ENCODE assay signal across 16 cellular contexts in genomic region chr1:21900766-21901472, GRCh38. TPM values are rescaled to one million over a fixed set of nuclear protein-coding genes. Genes with fewer than 3 reads are reported as not detected.
DNase-seq lines count a peak whose midpoint lies in the region; ATAC-seq and TF ChIP-seq lines count a peak whose summit lies in the region.
"Had no signal": no experiment of that assay in that cellular context is flagged by ENCODE, and none has a peak within 500 bp of the region (broad histone marks: within the 10 kb centered on the region; RNA-seq: fewer than 3 reads in every experiment).

No MANE protein-coding gene starts in this region.

- DNase-seq in colonic mucosa = no peak
- DNase-seq in mesenchymal stem cell = no peak
- no peak for DNase-seq in stimulated activated CD4-positive, alpha-beta T cell treated with anti-CD3 and anti-CD28 coated beads, Interleukin-1b, Interleukin-23, amount 100 ng/mL, for 48 hours
- no peak for DNase-seq in SKM-1 treated with dmso at 0.1 percent for 144 hours (lab: John Stamatoyannopoulos, UW; ENCODE audit: unreplicated experiment)
- DNase-seq: ACHN; CD8-positive, alpha-beta memory T cell; GOT3; NCI-H748 treated with DMSO at 0.1 percent for 48 hours had no signal

- no peak overlapping the region for H2BK5ac ChIP-seq in mesenchymal stem cell (ENCODE audit: low read depth, low read length, poor library complexity, severe bottlenecking)

- no peak overlapping the region for H2BK15ac ChIP-seq in mesenchymal stem cell (ENCODE audit: low read depth, poor library complexity, severe bottlenecking)

- intact Hi-C loops in colonic mucosa (cut with DNase I) = no loop called here

- no peak for TF ChIP-seq CTCF in colonic mucosa (IDR thresholded peaks at IDR 0.05)

- H3K4me1 ChIP-seq in BLaER1 (peaks cover 100% of the 10 kb centered on the region), colonic mucosa (peaks cover 42% of the 10 kb centered on the region), mesenchymal stem cell (ENCODE audit: control insufficient read depth, insufficient read depth, low read depth, low read length) (peaks cover 65% of the 10 kb centered on the region)

- no peaks in the 10 kb centered on the region for H3K9me3 ChIP-seq in BLaER1
- H3K9me3 ChIP-seq in colonic mucosa = no peaks in the 10 kb centered on the region
- no peaks in the 10 kb centered on the region for H3K9me3 ChIP-seq in mesenchymal stem cell (ENCODE audit: control insufficient read depth, low read length)
- H3K9me3 ChIP-seq: adrenal gland, upper lobe of left lung had no signal

- H3K4me2 ChIP-seq in BLaER1 (peak overlapping the region; percentile 83), mesenchymal stem cell (ENCODE audit: low read length, poor library complexity, severe bottlenecking) (no peak overlapping the region)

- H4K8ac ChIP-seq in mesenchymal stem cell (ENCODE audit: low read length) = no peak overlapping the region

- H3K14ac ChIP-seq in mesenchymal stem cell (ENCODE audit: low read length in 2 of 2) = no peak overlapping the region

- ATAC-seq in GM21717 (IDR thresholded peaks at IDR 0.05; ENCODE audit: unreplicated experiment) (no peak), HG03469 (IDR thresholded peaks at IDR 0.05; ENCODE audit: unreplicated experiment) (no peak)
- ATAC-seq: activated T-helper 17 cell treated with anti-CD3 and anti-CD28 coated beads, Interleukin-2, amount 50 U/mL, for 72 hours had no signal

- H3K9ac ChIP-seq in BLaER1 (peak overlapping the region; percentile 80; the same call in 1 of the 2 replicates), colonic mucosa (ENCODE audit: low read depth in 2 of 2, low read length in 2 of 2) (peak overlapping the region in 1 of 2 donors; percentile 57), mesenchymal stem cell (ENCODE audit: low read length) (peak overlapping the region; percentile 0)

- no peak overlapping the region for H3K23ac ChIP-seq in mesenchymal stem cell (ENCODE audit: low read length in 2 of 2)

- H2AFZ ChIP-seq in mesenchymal stem cell (ENCODE audit: low read depth, low read length) = no peak overlapping the region

- 92% methylated on average over 11 of the region's 13 CpGs for WGBS in mesenchymal stem cell

- H3K79me1 ChIP-seq in mesenchymal stem cell (replicated peaks; ENCODE audit: low read length, poor library complexity, severe bottlenecking) = peaks cover 44% of the 10 kb centered on the region

- H3K27me3 ChIP-seq in BLaER1 (no peaks in the 10 kb centered on the region), colonic mucosa (no peaks in the 10 kb centered on the region), mesenchymal stem cell (ENCODE audit: control insufficient read depth in 1 of 2, insufficient read depth in 1 of 2, low read length in 2 of 2) (no peaks in the 10 kb centered on the region)
- H3K27me3 ChIP-seq: adrenal gland, upper lobe of left lung had no signal

- H3K4me3 ChIP-seq in BLaER1 = no peak overlapping the region
- H3K4me3 ChIP-seq in colonic mucosa = no peak overlapping the region
- no peak overlapping the region for H3K4me3 ChIP-seq in mesenchymal stem cell (ENCODE audit: insufficient read depth in 1 of 2, low read depth in 1 of 2, low read length in 2 of 2)
- no peak overlapping the region for H3K4me3 ChIP-seq in skin epidermis
- H3K4me3 ChIP-seq: adrenal gland, upper lobe of left lung had no signal

- H4K91ac ChIP-seq in mesenchymal stem cell (ENCODE audit: low read length) = peak overlapping the region; percentile 65

- peak overlapping the region; percentile 15 for H2AK5ac ChIP-seq in mesenchymal stem cell (ENCODE audit: low read length, severe bottlenecking)

- H3K18ac ChIP-seq in mesenchymal stem cell (ENCODE audit: low read depth in 1 of 2, low read length in 2 of 2) = peak overlapping the region in 1 of 2 experiments; percentile 61

- H3K36me3 ChIP-seq in BLaER1 = no peaks in the 10 kb centered on the region; the same call in 1 of the 2 replicates
- H3K36me3 ChIP-seq in colonic mucosa = no peaks in the 10 kb centered on the region
- peaks cover 11 to 56% of the 10 kb centered on the region in 2 experiments for H3K36me3 ChIP-seq in mesenchymal stem cell (ENCODE audit: control insufficient read depth in 1 of 2, insufficient read depth in 2 of 2, low read depth in 1 of 2, low read length in 2 of 2)

- no peak overlapping the region for H3K4ac ChIP-seq in mesenchymal stem cell (ENCODE audit: low read depth in 1 of 2, low read length in 2 of 2)

- H4K20me1 ChIP-seq in BLaER1 = no peaks in the 10 kb centered on the region

- no peak overlapping the region for H2BK120ac ChIP-seq in mesenchymal stem cell (ENCODE audit: low read depth, low read length)

- H2BK12ac ChIP-seq in mesenchymal stem cell (ENCODE audit: low read length in 2 of 2) = no peak overlapping the region

- peak overlapping the region; percentile 95 for H3K27ac ChIP-seq in BLaER1
- peak overlapping the region; percentile 41 for H3K27ac ChIP-seq in colonic mucosa
- H3K27ac ChIP-seq in mesenchymal stem cell (ENCODE audit: low read length, poor library complexity, severe bottlenecking) = peak overlapping the region; percentile 13
- H3K27ac ChIP-seq in skin epidermis = peak overlapping the region in 14 of 21 experiments; percentile 7 to 89 (median 50)
- H3K27ac ChIP-seq: VCaP had no signal

RNA-seq across cellular contexts. Expression of gene HSPG2, which starts 36.2 kb away (rescaled TPM):
- 100 to 1,000 TPM; 148 to 152 TPM for total RNA-seq in colonic mucosa
- 26.3 TPM for polyA plus RNA-seq in mesenchymal stem cell (2013, experiment 1 of 2)
- polyA plus RNA-seq in mesenchymal stem cell (2013, experiment 2 of 2) = 21.0 TPM
- polyA plus RNA-seq: CD8-positive, alpha-beta memory T cell had no signal

Comparison
In these comparisons a context has a peak if more than half of its experiments do, and no peak if none do; other contexts are left out.
1. H3K27ac ChIP-seq: peak in every context shown above with its lines; median percentile 95 in BLaER1; 50 in skin epidermis; 41 in colonic mucosa; 13 in mesenchymal stem cell.